In genomic region chr11:126716456-126717083, GRCh38 we compare ENCODE assay signal across 8 cellular contexts.
DNase-seq lines count a peak whose midpoint lies in the region; ATAC-seq and TF ChIP-seq lines count a peak whose summit lies in the region.

No MANE protein-coding gene starts in this region.

- no peaks in the 10 kb centered on the region for H3K36me3 Mint-ChIP-seq in type B pancreatic cell

- H3K4me3 ChIP-seq in DOHH2 (ENCODE audit: low read length) (no peak overlapping the region), body of pancreas (no peak overlapping the region), left lung (no peak overlapping the region)

- H4K20me1 ChIP-seq in DOHH2 (ENCODE audit: control insufficient read depth, insufficient read depth, low read depth, low read length) = no peaks in the 10 kb centered on the region

- H3K9me3 Mint-ChIP-seq in type B pancreatic cell = no peaks in the 10 kb centered on the region

- no peak for TF ChIP-seq POLR2A in body of pancreas (IDR thresholded peaks at IDR 0.05)

- DNase-seq in H4 (ENCODE audit: low spot score) = peak; percentile 30
- DNase-seq in NCI-H69 (lab: John Stamatoyannopoulos, UW) = peak; percentile 76
- DNase-seq in body of pancreas = peak; percentile 52 to 72 (median 62)
- no peak for DNase-seq in left lung
- DNase-seq in type B pancreatic cell (ENCODE audit: extremely low spot score, unreplicated experiment) = no peak

- H3F3A ChIP-seq in DOHH2 (ENCODE audit: control insufficient read depth, insufficient read depth) = no peaks in the 10 kb centered on the region

- TF ChIP-seq CTCF in DOHH2 (IDR thresholded peaks at IDR 0.05; ENCODE audit: low read depth, low read length, poor library complexity, severe bottlenecking) (peak; percentile 69), body of pancreas (IDR thresholded peaks at IDR 0.05) (peak; percentile 55 to 74 (median 63)), left lung (IDR thresholded peaks at IDR 0.05) (peak; percentile 34 to 55), type B pancreatic cell (conservative IDR thresholded peaks at IDR 0.05) (peak; percentile 78)

- no peaks in the 10 kb centered on the region for H3K79me2 ChIP-seq in DOHH2 (ENCODE audit: control insufficient read depth, low read length)

- H3K36me3 ChIP-seq in DOHH2 (ENCODE audit: control insufficient read depth, low read length) (no peaks in the 10 kb centered on the region), body of pancreas (replicated peaks in 1 of 2; ENCODE audit: insufficient read depth in 1 of 2, low read depth in 2 of 2) (no peaks in the 10 kb centered on the region), left lung (no peaks in the 10 kb centered on the region)

- H3K4me1 ChIP-seq in DOHH2 (ENCODE audit: control insufficient read depth, low read length) (no peaks in the 10 kb centered on the region), body of pancreas (no peaks in the 10 kb centered on the region), left lung (no peaks in the 10 kb centered on the region)

- no peaks in the 10 kb centered on the region for H3K9me3 ChIP-seq in DOHH2 (ENCODE audit: control insufficient read depth, insufficient read depth, low read length)
- H3K9me3 ChIP-seq in body of pancreas = no peaks in the 10 kb centered on the region
- H3K9me3 ChIP-seq in left lung = no peaks in the 10 kb centered on the region

- H3K27ac ChIP-seq in DOHH2 (ENCODE audit: low read depth, low read length) = no peak overlapping the region
- no peak overlapping the region for H3K27ac ChIP-seq in body of pancreas
- H3K27ac ChIP-seq in left lung = no peak overlapping the region

- H3K9me2 ChIP-seq in DOHH2 (replicated peaks; ENCODE audit: control insufficient read depth, low read length) = no peaks in the 10 kb centered on the region

- no peak for ATAC-seq in body of pancreas
- ATAC-seq in left lung = peak; percentile 77
- ATAC-seq in GM18873 (IDR thresholded peaks at IDR 0.05; ENCODE audit: low FRiP score, unreplicated experiment) = no peak
- no peak for ATAC-seq in GM21360 (IDR thresholded peaks at IDR 0.05; ENCODE audit: unreplicated experiment)

- H3K27me3 ChIP-seq in DOHH2 (ENCODE audit: control insufficient read depth, low read length) = no peaks in the 10 kb centered on the region
- no peaks in the 10 kb centered on the region for H3K27me3 ChIP-seq in body of pancreas
- H3K27me3 ChIP-seq in left lung = peaks cover 0 to 18% of the 10 kb centered on the region in 2 donors

- peaks cover 38% of the 10 kb centered on the region for H3K27me3 Mint-ChIP-seq in type B pancreatic cell

- intact Hi-C loops in body of pancreas (cut with DNase I) (loop anchor here (5.0 kb wide), 1 partner anchor 276 kb away; no protein-coding TSS in a partner anchor), left lung (cut with DNase I) (loop anchor here (5.0 to 10.0 kb wide), 2 partner anchors 268 to 276 kb away; no protein-coding TSS in a partner anchor)

- no peak overlapping the region for H3K4me3 Mint-ChIP-seq in type B pancreatic cell

- H3K4me2 ChIP-seq in DOHH2 (ENCODE audit: low read length) = no peak overlapping the region

- peaks cover 13% of the 10 kb centered on the region for H3K4me1 Mint-ChIP-seq in type B pancreatic cell (ENCODE audit: unreplicated experiment)

- no peak overlapping the region for H3K27ac Mint-ChIP-seq in type B pancreatic cell

- WGBS in body of pancreas, 2 donors = 48 to 51% methylated on average over 4 of the region's 4 CpGs

Comparison
In these comparisons a context has a peak if more than half of its experiments do, and no peak if none do; other contexts are left out.
1. DNase-seq: peak in H4 (single experiment), NCI-H69 (single experiment) and body of pancreas (4 of 4); none in left lung (0 of 2) and type B pancreatic cell (single experiment).
2. Peak in every context shown above with its lines, with median percentiles within 50 percentile points of each other: CTCF ChIP-seq.